In genomic region chr4:8181844-8182243, GRCh38 we compare ENCODE assay signal across 14 cellular contexts. TPM values are rescaled to one million over a fixed set of nuclear protein-coding genes. Genes with fewer than 3 reads are reported as not detected.
DNase-seq lines count a peak whose midpoint lies in the region; ATAC-seq and TF ChIP-seq lines count a peak whose summit lies in the region.
"Had no signal": no experiment of that assay in that cellular context is flagged by ENCODE, and none has a peak within 500 bp of the region (broad histone marks: within the 10 kb centered on the region; RNA-seq: fewer than 3 reads in every experiment).

No MANE protein-coding gene starts in this region.

- WGBS in transverse colon (ENCODE audit: low coverage in 1 of 2), 2 donors = 53 to 60% methylated on average over 1 to 5 of the region's 7 CpGs

- no peak for TF ChIP-seq EP300 in transverse colon (IDR thresholded peaks at IDR 0.05; ENCODE audit: low read depth)

- intact Hi-C loops in lower lobe of right lung (cut with DNase I) (no loop called here), transverse colon (cut with DNase I; ENCODE audit: low total_unique reads) (no loop called here)

- ATAC-seq in foreskin keratinocyte (no peak), lower lobe of right lung (peak; percentile 34 to 50), GM21825 (IDR thresholded peaks at IDR 0.05; ENCODE audit: unreplicated experiment) (no peak), HG03521 (IDR thresholded peaks at IDR 0.05; ENCODE audit: unreplicated experiment) (no peak)

- H3K9me3 ChIP-seq in lower lobe of right lung (no peaks in the 10 kb centered on the region), transverse colon (no peaks in the 10 kb centered on the region)

- no peaks in the 10 kb centered on the region for H3K27me3 ChIP-seq in foreskin keratinocyte
- no peaks in the 10 kb centered on the region for H3K27me3 ChIP-seq in lower lobe of right lung (ENCODE audit: low read depth)
- no peaks in the 10 kb centered on the region for H3K27me3 ChIP-seq in transverse colon
- H3K27me3 ChIP-seq: neural progenitor cell had no signal

- TF ChIP-seq POLR2A in transverse colon (IDR thresholded peaks at IDR 0.05) = no peak

- no peaks in the 10 kb centered on the region for H3K36me3 ChIP-seq in lower lobe of right lung
- no peaks in the 10 kb centered on the region for H3K36me3 ChIP-seq in transverse colon
- H3K36me3 ChIP-seq: neural progenitor cell had no signal

- H3K4me1 ChIP-seq in foreskin keratinocyte (peaks cover 12% of the 10 kb centered on the region), lower lobe of right lung (peaks cover 32% of the 10 kb centered on the region), transverse colon (peaks cover 0 to 25% (median 18%) of the 10 kb centered on the region in 4 donors)
- H3K4me1 ChIP-seq: neural progenitor cell had no signal

- DNase-seq in NCI-H226 (peak; percentile 64), foreskin keratinocyte (no peak), lower lobe of right lung (peak; percentile 47), transverse colon (peak; percentile 72), DMS153 (lab: John Stamatoyannopoulos, UW) (no peak)
- DNase-seq: activated CD4-positive, alpha-beta T cell treated with anti-CD3 and anti-CD28 coated beads for 1 hour; foreskin melanocyte; mammary epithelial cell; NCI-H2029 treated with DMSO at 0.1 percent for 48 hours; NCI-H524; substantia nigra had no signal

- in situ Hi-C loops in transverse colon (cut with MboI; ENCODE audit: low pct_ligation_motif_present in 1 of 4, low pct_unique_long_range_greater_than_20kb in 1 of 4, low sequenced_read_pairs in 3 of 4) = no loop called here

- no peak overlapping the region for H3K4me3 ChIP-seq in lower lobe of right lung
- H3K4me3 ChIP-seq in transverse colon = no peak overlapping the region
- H3K4me3 ChIP-seq: neural progenitor cell had no signal

- peak overlapping the region; percentile 98 for H3K27ac ChIP-seq in foreskin keratinocyte
- H3K27ac ChIP-seq in lower lobe of right lung = no peak overlapping the region
- peak overlapping the region in 3 of 4 donors; percentile 11 to 61 (median 27) for H3K27ac ChIP-seq in transverse colon
- H3K27ac ChIP-seq: neural progenitor cell had no signal

- TF ChIP-seq CTCF in foreskin keratinocyte (conservative IDR thresholded peaks at IDR 0.05) (no peak), lower lobe of right lung (IDR thresholded peaks at IDR 0.05) (no peak), transverse colon (IDR thresholded peaks at IDR 0.05) (no peak)

RNA-seq across cellular contexts. Expression of gene SH3TC1, which starts 17.2 kb away (rescaled TPM):
- total RNA-seq in foreskin keratinocyte (18.7 and 30.1 TPM in 2 replicates), lower lobe of right lung (73.1 TPM), transverse colon (10 to 100 TPM; 15.0 to 78.6 (median 41.4) TPM)
- 11.2 and 16.7 TPM in 2 replicates for polyA plus RNA-seq in foreskin keratinocyte

RNA-seq across cellular contexts. Expression of gene ABLIM2, which starts 23.2 kb away (rescaled TPM):
- total RNA-seq in foreskin keratinocyte (0.39 and 0.85 TPM in 2 replicates), lower lobe of right lung (5.2 TPM), transverse colon (10 to 100 TPM in 3 of 4 donors, 1 to 10 TPM in 1; 3.2 to 58.4 (median 14.2) TPM)
- polyA plus RNA-seq in foreskin keratinocyte = 0.33 and 0.49 TPM in 2 replicates

Comparison
In these comparisons a context has a peak if more than half of its experiments do, and no peak if none do; other contexts are left out.
1. DNase-seq: peak in NCI-H226 (single experiment), lower lobe of right lung (single experiment) and transverse colon (single experiment); none in foreskin keratinocyte (0 of 2) and DMS153 (single experiment).
2. ATAC-seq: peak in lower lobe of right lung (2 of 2); none in foreskin keratinocyte (single experiment), GM21825 (single experiment) and HG03521 (single experiment).